19 cellular contexts compared by ENCODE assay signal in the genomic region with DNA sequence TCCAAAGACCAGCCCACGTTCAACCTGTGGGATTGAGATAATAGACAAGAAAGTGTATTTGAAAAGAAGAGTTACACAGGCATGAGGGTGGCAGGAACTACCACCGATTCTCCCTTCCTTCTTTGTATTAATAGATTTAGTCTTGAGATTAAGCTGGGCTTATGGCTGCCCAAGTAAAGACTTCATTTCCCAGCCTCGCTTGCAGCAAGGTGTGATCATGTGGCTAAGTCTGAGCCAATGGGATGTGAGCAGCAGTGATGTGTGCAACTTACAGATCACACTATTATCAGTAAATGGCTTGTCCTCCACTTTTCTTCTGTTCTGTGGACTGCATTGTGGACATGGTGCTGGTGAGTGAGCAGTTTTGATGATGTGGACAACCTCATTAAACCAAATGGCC.
A peak's percentile ranks its signal among the peaks of the same experiment; 100 is the strongest.
DNase-seq lines count a peak whose midpoint lies in the region; ATAC-seq and TF ChIP-seq lines count a peak whose summit lies in the region.
"Had no signal": no experiment of that assay in that cellular context is flagged by ENCODE, and none has a peak within 500 bp of the region (broad histone marks: within the 10 kb centered on the region; RNA-seq: fewer than 3 reads in every experiment).

No MANE protein-coding gene starts in this region.

- no peak for TF ChIP-seq POLR2A in heart left ventricle (IDR thresholded peaks at IDR 0.05)

- intact Hi-C loops in cardiac septum (cut with DNase I): no loop called here
- intact Hi-C loops in heart left ventricle (cut with DNase I): no loop called here

- no peaks in the 10 kb centered on the region for H3K36me3 ChIP-seq in heart left ventricle

- H3K27ac ChIP-seq in heart left ventricle: no peak overlapping the region
- H3K27ac ChIP-seq: 22Rv1 had no signal

- H3K4me3 Mint-ChIP-seq in WTC11: no peak overlapping the region
- H3K4me3 Mint-ChIP-seq: B cell; CD4-positive, CD25-positive, alpha-beta regulatory T cell had no signal

- POLR2A ChIA-PET in WTC11 (lab: Charles Lee): no interaction called here

- no peak overlapping the region for H3K27ac Mint-ChIP-seq in WTC11
- H3K27ac Mint-ChIP-seq: B cell; CD4-positive, CD25-positive, alpha-beta regulatory T cell had no signal

- peaks cover 45% of the 10 kb centered on the region for H3K9me3 Mint-ChIP-seq in WTC11

- H3K4me3 ChIP-seq in heart left ventricle: no peak overlapping the region

- WGBS in heart left ventricle, 4 donors: 91 to 96% (median 93%) methylated on average over 3 of the region's 3 CpGs

- ATAC-seq in heart left ventricle (no peak), WTC11 (no peak; the same call in 1 of the 2 replicates)

- peaks cover 7% of the 10 kb centered on the region for H3K4me1 Mint-ChIP-seq in WTC11

- H3K27me3 ChIP-seq in heart left ventricle: peaks cover 0 to 3% (median 0%) of the 10 kb centered on the region in 9 donors

- H3K36me3 Mint-ChIP-seq in WTC11: peaks cover 19% of the 10 kb centered on the region

- TF ChIP-seq CTCF in heart left ventricle (IDR thresholded peaks at IDR 0.05) (no peak), WTC11 (IDR thresholded peaks at IDR 0.05) (no peak)

- CTCF ChIA-PET in WTC11 (lab: Charles Lee): interaction anchor here (1.2 kb wide), 1 partner anchor 177 kb away, joined by 3 read pairs; no protein-coding TSS in a partner anchor

- H3K4me1 ChIP-seq in heart left ventricle: peaks cover 0 to 24% (median 15%) of the 10 kb centered on the region in 12 donors

- DNase-seq in DMS 273 (lab: John Stamatoyannopoulos, UW; ENCODE audit: unreplicated experiment) (peak; percentile 21), DMS 273 treated with DMSO at 0.1 percent for 48 hours (lab: John Stamatoyannopoulos, UW) (no peak), cardiac septum (ENCODE audit: low spot score) (peak; percentile 7), heart left ventricle (no peak), WTC11 (ENCODE audit: low spot score) (no peak), UCSD-AML1 (lab: John Stamatoyannopoulos, UW; ENCODE audit: unreplicated experiment) (no peak), globus pallidus (ENCODE audit: low spot score) (no peak)
- no peak for DNase-seq in activated CD8-positive, alpha-beta memory T cell treated with anti-CD3 and anti-CD28 coated beads, Interleukin-2, amount 50 U/mL, for 4 hours
- DNase-seq: Calu3; CD4-positive, CD25-positive, alpha-beta regulatory T cell; DND-41; GDM1; IMR-90; NCI-H187 treated with DMSO at 0.1 percent for 48 hours; NCI-H2171 treated with DMSO at 0.1 percent for 48 hours; NCI-H446 treated with DMSO at 0.1 percent for 48 hours; SHP77 treated with DMSO at 0.1 percent for 48 hours had no signal

- H3K9me3 ChIP-seq in heart left ventricle: peaks cover 0 to 33% (median 13%) of the 10 kb centered on the region in 12 donors

- peaks cover 7% of the 10 kb centered on the region for H3K27me3 Mint-ChIP-seq in WTC11 (ENCODE audit: low read depth)
- H3K27me3 Mint-ChIP-seq: B cell; CD4-positive, CD25-positive, alpha-beta regulatory T cell had no signal

TF ChIP-seq in WTC11, 78 proteins besides CTCF, POLR2A, EP300 and RAD21:
- TF ChIP-seq IRF2 (CRISPR knock-in tag; IDR thresholded peaks at IDR 0.05; ENCODE audit: borderline replicate concordance, low read depth) (no peak), NFYB (CRISPR knock-in tag; conservative IDR thresholded peaks at IDR 0.05; ENCODE audit: low read depth) (0 out of 2 replicates have a peak, but pooled peaks have one; percentile 25), FOXK1 (CRISPR knock-in tag; IDR thresholded peaks at IDR 0.05) (no peak)
- TF ChIP-seq, protein P1, sequence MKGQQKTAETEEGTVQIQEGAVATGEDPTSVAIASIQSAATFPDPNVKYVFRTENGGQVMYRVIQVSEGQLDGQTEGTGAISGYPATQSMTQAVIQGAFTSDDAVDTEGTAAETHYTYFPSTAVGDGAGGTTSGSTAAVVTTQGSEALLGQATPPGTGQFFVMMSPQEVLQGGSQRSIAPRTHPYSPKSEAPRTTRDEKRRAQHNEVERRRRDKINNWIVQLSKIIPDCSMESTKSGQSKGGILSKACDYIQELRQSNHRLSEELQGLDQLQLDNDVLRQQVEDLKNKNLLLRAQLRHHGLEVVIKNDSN (CRISPR knock-in tag; IDR thresholded peaks at IDR 0.05): peak; percentile 78
- TF ChIP-seq, protein P2, sequence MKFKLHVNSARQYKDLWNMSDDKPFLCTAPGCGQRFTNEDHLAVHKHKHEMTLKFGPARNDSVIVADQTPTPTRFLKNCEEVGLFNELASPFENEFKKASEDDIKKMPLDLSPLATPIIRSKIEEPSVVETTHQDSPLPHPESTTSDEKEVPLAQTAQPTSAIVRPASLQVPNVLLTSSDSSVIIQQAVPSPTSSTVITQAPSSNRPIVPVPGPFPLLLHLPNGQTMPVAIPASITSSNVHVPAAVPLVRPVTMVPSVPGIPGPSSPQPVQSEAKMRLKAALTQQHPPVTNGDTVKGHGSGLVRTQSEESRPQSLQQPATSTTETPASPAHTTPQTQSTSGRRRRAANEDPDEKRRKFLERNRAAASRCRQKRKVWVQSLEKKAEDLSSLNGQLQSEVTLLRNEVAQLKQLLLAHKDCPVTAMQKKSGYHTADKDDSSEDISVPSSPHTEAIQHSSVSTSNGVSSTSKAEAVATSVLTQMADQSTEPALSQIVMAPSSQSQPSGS (CRISPR knock-in tag; IDR thresholded peaks at IDR 0.05; ENCODE audit: borderline replicate concordance, low read depth): no peak
- TF ChIP-seq, protein P3, sequence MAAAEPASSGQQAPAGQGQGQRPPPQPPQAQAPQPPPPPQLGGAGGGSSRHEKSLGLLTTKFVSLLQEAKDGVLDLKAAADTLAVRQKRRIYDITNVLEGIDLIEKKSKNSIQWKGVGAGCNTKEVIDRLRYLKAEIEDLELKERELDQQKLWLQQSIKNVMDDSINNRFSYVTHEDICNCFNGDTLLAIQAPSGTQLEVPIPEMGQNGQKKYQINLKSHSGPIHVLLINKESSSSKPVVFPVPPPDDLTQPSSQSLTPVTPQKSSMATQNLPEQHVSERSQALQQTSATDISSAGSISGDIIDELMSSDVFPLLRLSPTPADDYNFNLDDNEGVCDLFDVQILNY (CRISPR knock-in tag; IDR thresholded peaks at IDR 0.05): no peak

Comparison
In these comparisons a context has a peak if more than half of its experiments do, and no peak if none do; other contexts are left out.
1. DNase-seq: peak in DMS 273 (single experiment) and cardiac septum (single experiment); none in DMS 273 treated with DMSO at 0.1 percent for 48 hours (single experiment), heart left ventricle (0 of 5), WTC11 (single experiment), UCSD-AML1 (single experiment), activated CD8-positive, alpha-beta memory T cell treated with anti-CD3 and anti-CD28 coated beads, Interleukin-2, amount 50 U/mL, for 4 hours (single experiment) and globus pallidus (single experiment).